ENCODE assay signal across 19 cellular contexts in genomic region chr17:41421116-41421515, GRCh38. TPM values are rescaled to one million over a fixed set of nuclear protein-coding genes. Genes with fewer than 3 reads are reported as not detected.
DNase-seq lines count a peak whose midpoint lies in the region; ATAC-seq, FAIRE-seq and TF ChIP-seq lines count a peak whose summit lies in the region.
"Had no signal": no experiment of that assay in that cellular context is flagged by ENCODE, and none has a peak within 500 bp of the region (broad histone marks: within the 10 kb centered on the region; RNA-seq: fewer than 3 reads in every experiment).

No MANE protein-coding gene starts in this region.

- no peak for FAIRE-seq in kidney (lab: Jason Lieb, UNC)

- H3K36me3 ChIP-seq in adipocyte (ENCODE audit: control insufficient read depth, insufficient read depth, low read length, severe bottlenecking), result no peaks in the 10 kb centered on the region
- no peaks in the 10 kb centered on the region for H3K36me3 ChIP-seq in kidney (ENCODE audit: control insufficient read depth in 1 of 2, insufficient read depth in 2 of 2, low read length in 2 of 2)
- H3K36me3 ChIP-seq: BLaER1 treated with 17β-estradiol and CSF1 and Interleukin-3, amounts not matched to agents 10 nM and 100 nM had no signal

- no peak for TF ChIP-seq CTCF in foreskin fibroblast (IDR thresholded peaks at IDR 0.05; ENCODE audit: low read depth, low read length)
- no peak for TF ChIP-seq CTCF in kidney (IDR thresholded peaks at IDR 0.05; ENCODE audit: borderline replicate concordance, extremely low read depth, insufficient read depth)

- H3K9me3 ChIP-seq in adipocyte (ENCODE audit: control insufficient read depth, low read length) (no peaks in the 10 kb centered on the region), kidney (ENCODE audit: control insufficient read depth in 1 of 2, low read length in 2 of 2) (no peaks in the 10 kb centered on the region)
- H3K9me3 ChIP-seq: BLaER1 treated with 17β-estradiol and CSF1 and Interleukin-3, amounts not matched to agents 10 nM and 100 nM had no signal

- intact Hi-C loops in kidney (cut with DNase I), result no loop called here

- no peak overlapping the region for H3K4me3 ChIP-seq in adipocyte (ENCODE audit: low read length)
- H3K4me3 ChIP-seq in foreskin fibroblast (ENCODE audit: low read depth in 1 of 2, low read length in 2 of 2), result no peak overlapping the region
- H3K4me3 ChIP-seq in skeletal muscle cell (ENCODE audit: low read depth, low read length), result no peak overlapping the region
- no peak overlapping the region for H3K4me3 ChIP-seq in kidney (ENCODE audit: low read length in 2 of 2)
- H3K4me3 ChIP-seq: BLaER1 treated with 17β-estradiol and CSF1 and Interleukin-3, amounts not matched to agents 10 nM and 100 nM; SK-N-MC had no signal

- peak overlapping the region in 1 of 2 donors; percentile 20 for H3K27ac ChIP-seq in kidney (ENCODE audit: low read depth in 2 of 2, low read length in 2 of 2)
- H3K27ac ChIP-seq: BLaER1 treated with 17β-estradiol and CSF1 and Interleukin-3, amounts not matched to agents 10 nM and 100 nM; SK-N-MC had no signal

- H3K4me1 ChIP-seq in adipocyte (ENCODE audit: control insufficient read depth, insufficient read depth, low read length) (peaks cover 9% of the 10 kb centered on the region), kidney (ENCODE audit: control insufficient read depth in 1 of 2, insufficient read depth in 1 of 2, low read depth in 1 of 2, low read length in 2 of 2) (peaks cover 5 to 6% of the 10 kb centered on the region in 2 donors)

- DNase-seq in HCEC 1CT (peak; percentile 44), adipocyte (ENCODE audit: low read depth) (peak; percentile 27), foreskin fibroblast (peak; percentile 48 to 58), skeletal muscle cell (ENCODE audit: low read depth) (peak; percentile 18), kidney (no peak), NOMO-1 (lab: John Stamatoyannopoulos, UW; ENCODE audit: unreplicated experiment in 2 of 2) (no peak)
- DNase-seq: activated gamma-delta T cell treated with Interleukin-2 at 50 U/mL for 16 hours, DMS79, midbrain, NCI-H1417 treated with DMSO at 0.1 percent for 48 hours, NCI-H446 had no signal

- H3K9ac ChIP-seq in adipocyte (ENCODE audit: low read length), result no peak overlapping the region
- H3K9ac ChIP-seq in kidney (ENCODE audit: low read length in 2 of 2), result no peak overlapping the region
- H3K9ac ChIP-seq: BLaER1 treated with 17β-estradiol and CSF1 and Interleukin-3, amounts not matched to agents 10 nM and 100 nM had no signal

- peaks cover 9% of the 10 kb centered on the region for H3K27me3 ChIP-seq in adipocyte (replicated peaks; ENCODE audit: control insufficient read depth, insufficient read depth, low read length)
- H3K27me3 ChIP-seq: BLaER1 treated with 17β-estradiol and CSF1 and Interleukin-3, amounts not matched to agents 10 nM and 100 nM had no signal

- ATAC-seq in HG02763 (IDR thresholded peaks at IDR 0.05; ENCODE audit: unreplicated experiment) (no peak), GM18861 (IDR thresholded peaks at IDR 0.05; ENCODE audit: unreplicated experiment) (no peak)
- ATAC-seq: HCT116, WTC11 had no signal

RNA-seq across cellular contexts. Expression of gene KRT37, which starts 3.3 kb away (rescaled TPM):
- total RNA-seq in kidney, result not detected
- not detected for polyA plus RNA-seq in kidney (ENCODE audit: insufficient read depth, low read depth, low replicate concordance)
- total RNA-seq: fibroblast of lung, urinary bladder, WTC11 had no signal
- polyA plus RNA-seq: fibroblast of lung, urinary bladder had no signal

RNA-seq across cellular contexts. Expression of gene KRT38, which starts 19.7 kb away (rescaled TPM):
- total RNA-seq in kidney, result not detected
- polyA plus RNA-seq in kidney (ENCODE audit: insufficient read depth, low read depth, low replicate concordance), result not detected
- total RNA-seq: urinary bladder, WTC11 had no signal
- polyA plus RNA-seq: urinary bladder had no signal

RNA-seq across cellular contexts. Expression of gene KRT31, which starts 23.7 kb away (rescaled TPM):
- total RNA-seq in kidney, result not detected
- not detected for polyA plus RNA-seq in kidney (ENCODE audit: insufficient read depth, low read depth, low replicate concordance)
- total RNA-seq: fibroblast of lung, WTC11 had no signal
- polyA plus RNA-seq: fibroblast of lung, urinary bladder had no signal

RNA-seq across cellular contexts. Expression of gene KRT34, which starts 39.0 kb away (rescaled TPM):
- total RNA-seq in kidney, result not detected
- polyA plus RNA-seq in kidney (ENCODE audit: insufficient read depth, low read depth, low replicate concordance), result not detected
- total RNA-seq: urinary bladder, WTC11 had no signal
- polyA plus RNA-seq: urinary bladder had no signal

RNA-seq across cellular contexts. Expression of gene KRT32, which starts 46.1 kb away (rescaled TPM):
- not detected for total RNA-seq in kidney
- polyA plus RNA-seq in kidney (ENCODE audit: insufficient read depth, low read depth, low replicate concordance), result not detected
- total RNA-seq: urinary bladder, WTC11 had no signal
- polyA plus RNA-seq: urinary bladder had no signal

Comparison
In these comparisons a context has a peak if more than half of its experiments do, and no peak if none do; other contexts are left out.
1. DNase-seq: peak in HCEC 1CT (single experiment), adipocyte (single experiment), foreskin fibroblast (2 of 2) and skeletal muscle cell (single experiment); none in kidney (single experiment) and NOMO-1 (0 of 2).